Comparison of ENCODE assay signal across 10 cellular contexts in the genomic region with DNA sequence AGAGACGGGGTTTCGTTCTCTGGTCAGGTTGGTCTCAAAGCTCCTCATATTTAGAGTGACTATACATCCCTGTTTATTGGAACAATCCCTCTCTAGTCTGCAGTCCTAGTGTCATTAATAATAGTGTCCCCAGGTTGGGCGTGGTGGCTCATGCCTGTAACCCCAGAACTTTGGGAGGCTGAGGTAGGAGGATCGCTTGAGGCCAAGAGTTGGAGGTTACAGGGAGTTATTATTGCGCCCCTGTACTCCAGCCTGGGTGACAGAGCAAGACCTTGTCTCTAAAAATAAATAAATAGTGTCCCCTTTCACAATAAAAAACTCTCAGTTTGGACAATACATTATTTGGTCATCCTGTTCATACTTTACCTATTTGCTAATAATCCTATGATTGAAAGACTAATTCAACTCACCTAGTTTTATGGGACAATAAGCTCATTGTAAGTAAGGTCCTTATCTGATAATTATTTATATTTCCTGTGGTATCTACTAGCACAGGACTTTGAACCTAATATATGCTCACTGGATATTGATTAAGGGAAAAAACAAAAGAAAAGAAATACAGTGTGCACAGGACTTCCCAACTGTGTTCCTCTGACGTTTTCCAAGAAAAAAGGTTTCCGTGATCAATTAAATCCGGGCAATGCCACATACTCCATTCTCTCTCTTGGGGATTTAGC. TPM values are rescaled to one million over a fixed set of nuclear protein-coding genes. Genes with fewer than 3 reads are reported as not detected.
"Had no signal": no experiment of that assay in that cellular context is flagged by ENCODE, and none has a peak within 500 bp of the region (broad histone marks: within the 10 kb centered on the region; RNA-seq: fewer than 3 reads in every experiment).

No MANE protein-coding gene starts in this region.

RNA-seq across cellular contexts. Expression of a gene that starts 13.7 kb away (rescaled TPM):
- total RNA-seq: naive thymus-derived CD8-positive, alpha-beta T cell; natural killer cell; natural killer cell treated with Interleukin-12 subunit alpha and Interleukin-12 subunit beta and Interleukin-15 and Interleukin-18, amount 100 ng/mL, for 72 hours; osteoblast; osteocyte; right atrium auricular region; sciatic nerve; skeletal muscle tissue had no signal
- polyA plus RNA-seq: naive thymus-derived CD4-positive, alpha-beta T cell; naive thymus-derived CD8-positive, alpha-beta T cell; smooth muscle cell had no signal
